ENCODE assay signal across 1 cellular context in the genomic region with DNA sequence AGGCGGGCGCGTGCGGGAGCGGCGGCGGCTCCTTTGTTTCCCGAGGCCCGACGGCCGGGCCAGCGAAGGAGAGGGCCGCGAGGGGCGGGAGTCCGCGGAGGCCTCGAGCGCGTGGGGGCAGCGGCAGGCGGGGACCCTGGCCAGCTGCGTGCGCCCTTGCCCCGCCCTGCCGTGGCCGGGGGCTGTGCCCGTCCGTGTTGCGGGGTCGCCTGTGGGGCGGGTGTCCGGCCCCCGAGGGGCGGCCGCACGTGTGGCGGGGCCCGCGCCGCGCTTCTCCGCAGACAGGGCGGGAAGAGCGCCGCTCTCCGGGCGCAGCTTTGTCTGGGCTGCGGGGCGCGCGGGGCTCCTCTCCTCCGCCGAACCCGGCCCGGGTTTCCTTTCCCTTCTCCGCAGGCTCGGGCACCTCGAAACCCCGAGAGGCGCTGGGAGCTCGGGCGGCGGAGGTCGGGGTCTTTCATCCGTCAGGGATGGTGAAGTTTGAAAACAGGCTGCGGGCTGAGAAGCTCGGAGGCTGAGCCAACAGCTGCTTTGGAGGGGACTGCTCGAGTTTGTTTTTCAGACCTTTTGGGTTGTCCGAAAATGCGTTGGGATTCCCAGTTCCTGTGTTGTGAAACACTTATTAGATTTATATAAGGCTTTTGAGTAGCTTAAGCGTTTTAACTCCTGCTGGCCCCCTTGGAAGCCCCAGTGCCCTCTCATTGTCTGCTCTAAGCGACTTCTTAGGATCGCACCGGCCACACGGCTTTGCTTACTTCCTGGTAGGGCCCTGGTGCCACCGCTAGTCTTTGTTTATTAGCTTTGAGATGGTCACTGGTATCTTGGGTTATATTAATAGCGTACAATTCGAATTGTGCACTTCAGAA.
TF ChIP-seq lines count a peak whose summit lies in the region.

No MANE protein-coding gene starts in this region.

TF ChIP-seq in HepG2, 621 proteins besides CTCF, POLR2A, EP300 and RAD21 (continued from another document):
- TF ChIP-seq, protein P1, sequence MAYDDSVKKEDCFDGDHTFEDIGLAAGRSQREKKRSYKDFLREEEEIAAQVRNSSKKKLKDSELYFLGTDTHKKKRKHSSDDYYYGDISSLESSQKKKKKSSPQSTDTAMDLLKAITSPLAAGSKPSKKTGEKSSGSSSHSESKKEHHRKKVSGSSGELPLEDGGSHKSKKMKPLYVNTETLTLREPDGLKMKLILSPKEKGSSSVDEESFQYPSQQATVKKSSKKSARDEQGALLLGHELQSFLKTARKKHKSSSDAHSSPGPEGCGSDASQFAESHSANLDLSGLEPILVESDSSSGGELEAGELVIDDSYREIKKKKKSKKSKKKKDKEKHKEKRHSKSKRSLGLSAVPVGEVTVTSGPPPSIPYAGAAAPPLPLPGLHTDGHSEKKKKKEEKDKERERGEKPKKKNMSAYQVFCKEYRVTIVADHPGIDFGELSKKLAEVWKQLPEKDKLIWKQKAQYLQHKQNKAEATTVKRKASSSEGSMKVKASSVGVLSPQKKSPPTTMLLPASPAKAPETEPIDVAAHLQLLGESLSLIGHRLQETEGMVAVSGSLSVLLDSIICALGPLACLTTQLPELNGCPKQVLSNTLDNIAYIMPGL (CRISPR knock-in tag; IDR thresholded peaks at IDR 0.05; ENCODE audit: borderline replicate concordance in 1 of 2, low read depth in 1 of 2): peak; percentile 14 to 23; a peak in 1 of 4 replicates
- TF ChIP-seq, protein P2, sequence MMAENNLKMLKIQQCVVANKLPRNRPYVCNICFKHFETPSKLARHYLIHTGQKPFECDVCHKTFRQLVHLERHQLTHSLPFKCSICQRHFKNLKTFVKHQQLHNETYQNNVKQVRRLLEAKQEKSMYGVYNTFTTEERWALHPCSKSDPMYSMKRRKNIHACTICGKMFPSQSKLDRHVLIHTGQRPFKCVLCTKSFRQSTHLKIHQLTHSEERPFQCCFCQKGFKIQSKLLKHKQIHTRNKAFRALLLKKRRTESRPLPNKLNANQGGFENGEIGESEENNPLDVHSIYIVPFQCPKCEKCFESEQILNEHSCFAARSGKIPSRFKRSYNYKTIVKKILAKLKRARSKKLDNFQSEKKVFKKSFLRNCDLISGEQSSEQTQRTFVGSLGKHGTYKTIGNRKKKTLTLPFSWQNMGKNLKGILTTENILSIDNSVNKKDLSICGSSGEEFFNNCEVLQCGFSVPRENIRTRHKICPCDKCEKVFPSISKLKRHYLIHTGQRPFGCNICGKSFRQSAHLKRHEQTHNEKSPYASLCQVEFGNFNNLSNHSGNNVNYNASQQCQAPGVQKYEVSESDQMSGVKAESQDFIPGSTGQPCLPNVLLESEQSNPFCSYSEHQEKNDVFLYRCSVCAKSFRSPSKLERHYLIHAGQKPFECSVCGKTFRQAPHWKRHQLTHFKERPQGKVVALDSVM (CRISPR knock-in tag; IDR thresholded peaks at IDR 0.05): 0 out of 2 replicates have a peak, but pooled peaks have one; percentile 37
- TF ChIP-seq FOSL1 (CRISPR knock-in tag; IDR thresholded peaks at IDR 0.05; ENCODE audit: borderline replicate concordance) (no peak), ZNF816 (CRISPR knock-in tag; IDR thresholded peaks at IDR 0.05; ENCODE audit: borderline replicate concordance) (0 out of 2 replicates have a peak, but pooled peaks have one; percentile 8), IRF2 (CRISPR knock-in tag; IDR thresholded peaks at IDR 0.05) (0 out of 2 replicates have a peak, but pooled peaks have one; percentile 7), HDAC1 (CRISPR knock-in tag; IDR thresholded peaks at IDR 0.05) (peak; percentile 24; the same call in 1 of the 2 replicates), ZNF143 (CRISPR knock-in tag; IDR thresholded peaks at IDR 0.05) (no peak), MED1 (CRISPR knock-in tag; IDR thresholded peaks at IDR 0.05) (0 out of 2 replicates have a peak, but pooled peaks have one; percentile 20), HNRNPLL (IDR thresholded peaks at IDR 0.05; ENCODE audit: low read depth, low read length, poor library complexity, severe bottlenecking) (peak; percentile 5), ZIK1 (CRISPR knock-in tag; IDR thresholded peaks at IDR 0.05; ENCODE audit: borderline replicate concordance, low read depth) (0 out of 2 replicates have a peak, but pooled peaks have one; percentile 28), MED13 (CRISPR knock-in tag; IDR thresholded peaks at IDR 0.05) (no peak), ZNF777 (CRISPR knock-in tag; IDR thresholded peaks at IDR 0.05) (peak; percentile 90; the same call in 1 of the 2 replicates), FLYWCH1 (CRISPR knock-in tag; IDR thresholded peaks at IDR 0.05) (no peak)
- TF ChIP-seq, protein P3, sequence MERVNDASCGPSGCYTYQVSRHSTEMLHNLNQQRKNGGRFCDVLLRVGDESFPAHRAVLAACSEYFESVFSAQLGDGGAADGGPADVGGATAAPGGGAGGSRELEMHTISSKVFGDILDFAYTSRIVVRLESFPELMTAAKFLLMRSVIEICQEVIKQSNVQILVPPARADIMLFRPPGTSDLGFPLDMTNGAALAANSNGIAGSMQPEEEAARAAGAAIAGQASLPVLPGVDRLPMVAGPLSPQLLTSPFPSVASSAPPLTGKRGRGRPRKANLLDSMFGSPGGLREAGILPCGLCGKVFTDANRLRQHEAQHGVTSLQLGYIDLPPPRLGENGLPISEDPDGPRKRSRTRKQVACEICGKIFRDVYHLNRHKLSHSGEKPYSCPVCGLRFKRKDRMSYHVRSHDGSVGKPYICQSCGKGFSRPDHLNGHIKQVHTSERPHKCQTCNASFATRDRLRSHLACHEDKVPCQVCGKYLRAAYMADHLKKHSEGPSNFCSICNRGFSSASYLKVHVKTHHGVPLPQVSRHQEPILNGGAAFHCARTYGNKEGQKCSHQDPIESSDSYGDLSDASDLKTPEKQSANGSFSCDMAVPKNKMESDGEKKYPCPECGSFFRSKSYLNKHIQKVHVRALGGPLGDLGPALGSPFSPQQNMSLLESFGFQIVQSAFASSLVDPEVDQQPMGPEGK (CRISPR knock-in tag; IDR thresholded peaks at IDR 0.05): peak; percentile 26
- TF ChIP-seq, protein P4, sequence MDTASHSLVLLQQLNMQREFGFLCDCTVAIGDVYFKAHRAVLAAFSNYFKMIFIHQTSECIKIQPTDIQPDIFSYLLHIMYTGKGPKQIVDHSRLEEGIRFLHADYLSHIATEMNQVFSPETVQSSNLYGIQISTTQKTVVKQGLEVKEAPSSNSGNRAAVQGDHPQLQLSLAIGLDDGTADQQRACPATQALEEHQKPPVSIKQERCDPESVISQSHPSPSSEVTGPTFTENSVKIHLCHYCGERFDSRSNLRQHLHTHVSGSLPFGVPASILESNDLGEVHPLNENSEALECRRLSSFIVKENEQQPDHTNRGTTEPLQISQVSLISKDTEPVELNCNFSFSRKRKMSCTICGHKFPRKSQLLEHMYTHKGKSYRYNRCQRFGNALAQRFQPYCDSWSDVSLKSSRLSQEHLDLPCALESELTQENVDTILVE (CRISPR knock-in tag; IDR thresholded peaks at IDR 0.05): no peak
- TF ChIP-seq, protein P5, sequence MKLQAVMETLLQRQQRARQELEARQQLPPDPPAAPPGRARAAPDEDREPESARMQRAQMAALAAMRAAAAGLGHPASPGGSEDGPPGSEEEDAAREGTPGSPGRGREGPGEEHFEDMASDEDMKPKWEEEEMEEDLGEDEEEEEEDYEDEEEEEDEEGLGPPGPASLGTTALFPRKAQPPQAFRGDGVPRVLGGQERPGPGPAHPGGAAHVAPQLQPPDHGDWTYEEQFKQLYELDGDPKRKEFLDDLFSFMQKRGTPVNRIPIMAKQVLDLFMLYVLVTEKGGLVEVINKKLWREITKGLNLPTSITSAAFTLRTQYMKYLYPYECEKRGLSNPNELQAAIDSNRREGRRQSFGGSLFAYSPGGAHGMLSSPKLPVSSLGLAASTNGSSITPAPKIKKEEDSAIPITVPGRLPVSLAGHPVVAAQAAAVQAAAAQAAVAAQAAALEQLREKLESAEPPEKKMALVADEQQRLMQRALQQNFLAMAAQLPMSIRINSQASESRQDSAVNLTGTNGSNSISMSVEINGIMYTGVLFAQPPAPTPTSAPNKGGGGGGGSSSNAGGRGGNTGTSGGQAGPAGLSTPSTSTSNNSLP (IDR thresholded peaks at IDR 0.05; ENCODE audit: low read depth, low read length): 0 out of 2 replicates have a peak, but pooled peaks have one; percentile 17
- TF ChIP-seq, protein P6, sequence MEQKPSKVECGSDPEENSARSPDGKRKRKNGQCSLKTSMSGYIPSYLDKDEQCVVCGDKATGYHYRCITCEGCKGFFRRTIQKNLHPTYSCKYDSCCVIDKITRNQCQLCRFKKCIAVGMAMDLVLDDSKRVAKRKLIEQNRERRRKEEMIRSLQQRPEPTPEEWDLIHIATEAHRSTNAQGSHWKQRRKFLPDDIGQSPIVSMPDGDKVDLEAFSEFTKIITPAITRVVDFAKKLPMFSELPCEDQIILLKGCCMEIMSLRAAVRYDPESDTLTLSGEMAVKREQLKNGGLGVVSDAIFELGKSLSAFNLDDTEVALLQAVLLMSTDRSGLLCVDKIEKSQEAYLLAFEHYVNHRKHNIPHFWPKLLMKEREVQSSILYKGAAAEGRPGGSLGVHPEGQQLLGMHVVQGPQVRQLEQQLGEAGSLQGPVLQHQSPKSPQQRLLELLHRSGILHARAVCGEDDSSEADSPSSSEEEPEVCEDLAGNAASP (CRISPR knock-in tag; IDR thresholded peaks at IDR 0.05; ENCODE audit: borderline replicate concordance): 0 out of 2 replicates have a peak, but pooled peaks have one; percentile 28
- TF ChIP-seq, protein P7, sequence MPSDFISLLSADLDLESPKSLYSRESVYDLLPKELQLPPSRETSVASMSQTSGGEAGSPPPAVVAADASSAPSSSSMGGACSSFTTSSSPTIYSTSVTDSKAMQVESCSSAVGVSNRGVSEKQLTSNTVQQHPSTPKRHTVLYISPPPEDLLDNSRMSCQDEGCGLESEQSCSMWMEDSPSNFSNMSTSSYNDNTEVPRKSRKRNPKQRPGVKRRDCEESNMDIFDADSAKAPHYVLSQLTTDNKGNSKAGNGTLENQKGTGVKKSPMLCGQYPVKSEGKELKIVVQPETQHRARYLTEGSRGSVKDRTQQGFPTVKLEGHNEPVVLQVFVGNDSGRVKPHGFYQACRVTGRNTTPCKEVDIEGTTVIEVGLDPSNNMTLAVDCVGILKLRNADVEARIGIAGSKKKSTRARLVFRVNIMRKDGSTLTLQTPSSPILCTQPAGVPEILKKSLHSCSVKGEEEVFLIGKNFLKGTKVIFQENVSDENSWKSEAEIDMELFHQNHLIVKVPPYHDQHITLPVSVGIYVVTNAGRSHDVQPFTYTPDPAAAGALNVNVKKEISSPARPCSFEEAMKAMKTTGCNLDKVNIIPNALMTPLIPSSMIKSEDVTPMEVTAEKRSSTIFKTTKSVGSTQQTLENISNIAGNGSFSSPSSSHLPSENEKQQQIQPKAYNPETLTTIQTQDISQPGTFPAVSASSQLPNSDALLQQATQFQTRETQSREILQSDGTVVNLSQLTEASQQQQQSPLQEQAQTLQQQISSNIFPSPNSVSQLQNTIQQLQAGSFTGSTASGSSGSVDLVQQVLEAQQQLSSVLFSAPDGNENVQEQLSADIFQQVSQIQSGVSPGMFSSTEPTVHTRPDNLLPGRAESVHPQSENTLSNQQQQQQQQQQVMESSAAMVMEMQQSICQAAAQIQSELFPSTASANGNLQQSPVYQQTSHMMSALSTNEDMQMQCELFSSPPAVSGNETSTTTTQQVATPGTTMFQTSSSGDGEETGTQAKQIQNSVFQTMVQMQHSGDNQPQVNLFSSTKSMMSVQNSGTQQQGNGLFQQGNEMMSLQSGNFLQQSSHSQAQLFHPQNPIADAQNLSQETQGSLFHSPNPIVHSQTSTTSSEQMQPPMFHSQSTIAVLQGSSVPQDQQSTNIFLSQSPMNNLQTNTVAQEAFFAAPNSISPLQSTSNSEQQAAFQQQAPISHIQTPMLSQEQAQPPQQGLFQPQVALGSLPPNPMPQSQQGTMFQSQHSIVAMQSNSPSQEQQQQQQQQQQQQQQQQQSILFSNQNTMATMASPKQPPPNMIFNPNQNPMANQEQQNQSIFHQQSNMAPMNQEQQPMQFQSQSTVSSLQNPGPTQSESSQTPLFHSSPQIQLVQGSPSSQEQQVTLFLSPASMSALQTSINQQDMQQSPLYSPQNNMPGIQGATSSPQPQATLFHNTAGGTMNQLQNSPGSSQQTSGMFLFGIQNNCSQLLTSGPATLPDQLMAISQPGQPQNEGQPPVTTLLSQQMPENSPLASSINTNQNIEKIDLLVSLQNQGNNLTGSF (CRISPR knock-in tag; IDR thresholded peaks at IDR 0.05): no peak
- TF ChIP-seq, protein P8, sequence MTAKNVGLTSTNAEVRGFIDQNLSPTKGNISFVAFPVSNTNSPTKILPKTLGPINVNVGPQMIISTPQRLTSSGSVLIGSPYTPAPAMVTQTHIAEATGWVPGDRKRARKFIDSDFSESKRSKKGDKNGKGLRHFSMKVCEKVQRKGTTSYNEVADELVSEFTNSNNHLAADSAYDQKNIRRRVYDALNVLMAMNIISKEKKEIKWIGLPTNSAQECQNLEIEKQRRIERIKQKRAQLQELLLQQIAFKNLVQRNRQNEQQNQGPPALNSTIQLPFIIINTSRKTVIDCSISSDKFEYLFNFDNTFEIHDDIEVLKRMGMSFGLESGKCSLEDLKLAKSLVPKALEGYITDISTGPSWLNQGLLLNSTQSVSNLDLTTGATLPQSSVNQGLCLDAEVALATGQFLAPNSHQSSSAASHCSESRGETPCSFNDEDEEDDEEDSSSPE (CRISPR knock-in tag; IDR thresholded peaks at IDR 0.05): peak; percentile 59
- TF ChIP-seq, protein P9, sequence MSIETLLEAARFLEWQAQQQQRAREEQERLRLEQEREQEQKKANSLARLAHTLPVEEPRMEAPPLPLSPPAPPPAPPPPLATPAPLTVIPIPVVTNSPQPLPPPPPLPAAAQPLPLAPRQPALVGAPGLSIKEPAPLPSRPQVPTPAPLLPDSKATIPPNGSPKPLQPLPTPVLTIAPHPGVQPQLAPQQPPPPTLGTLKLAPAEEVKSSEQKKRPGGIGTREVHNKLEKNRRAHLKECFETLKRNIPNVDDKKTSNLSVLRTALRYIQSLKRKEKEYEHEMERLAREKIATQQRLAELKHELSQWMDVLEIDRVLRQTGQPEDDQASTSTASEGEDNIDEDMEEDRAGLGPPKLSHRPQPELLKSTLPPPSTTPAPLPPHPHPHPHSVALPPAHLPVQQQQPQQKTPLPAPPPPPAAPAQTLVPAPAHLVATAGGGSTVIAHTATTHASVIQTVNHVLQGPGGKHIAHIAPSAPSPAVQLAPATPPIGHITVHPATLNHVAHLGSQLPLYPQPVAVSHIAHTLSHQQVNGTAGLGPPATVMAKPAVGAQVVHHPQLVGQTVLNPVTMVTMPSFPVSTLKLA (IDR thresholded peaks at IDR 0.05): no peak
